In genomic region chr14:68146812-68147211, GRCh38 we compare ENCODE assay signal across 10 cellular contexts.
DNase-seq lines count a peak whose midpoint lies in the region; ATAC-seq and TF ChIP-seq lines count a peak whose summit lies in the region.
"Had no signal": no experiment of that assay in that cellular context is flagged by ENCODE, and none has a peak within 500 bp of the region (broad histone marks: within the 10 kb centered on the region; RNA-seq: fewer than 3 reads in every experiment).

No MANE protein-coding gene starts in this region.

- DNase-seq in HCT116 (ENCODE audit: low read depth, low spot score) (peak; percentile 81), amniotic stem cell (lab: John Stamatoyannopoulos, UW) (peak; percentile 73), islet precursor cell (peak; percentile 81), HuH-7 (ENCODE audit: low spot score) (no peak), COLO668 (lab: John Stamatoyannopoulos, UW; ENCODE audit: unreplicated experiment) (no peak)
- DNase-seq in activated CD8-positive, alpha-beta T cell treated with anti-CD3 and anti-CD28 coated beads for 36 hours, result no peak
- DNase-seq in activated T-cell treated with anti-CD3 and anti-CD28 coated beads, Interleukin-2, amount 50 U/mL, for 4 hours, result no peak
- DNase-seq: activated naive CD4-positive, alpha-beta T cell treated with anti-CD3 and anti-CD28 coated beads for 36 hours; MM.1S had no signal

- peak overlapping the region; percentile 99 for H3K27ac ChIP-seq in HCT116 (ENCODE audit: low read depth, low read length)
- H3K27ac ChIP-seq in subcutaneous abdominal adipose tissue (ENCODE audit: low read depth, low read length), result peak overlapping the region; percentile 44

- H3K9me3 ChIP-seq in HCT116 (ENCODE audit: control insufficient read depth in 1 of 2, insufficient read depth in 1 of 2, low read depth in 1 of 2, low read length in 2 of 2) (peaks cover 6 to 17% of the 10 kb centered on the region in 2 experiments; a peak in 2 of 4 replicates), subcutaneous abdominal adipose tissue (ENCODE audit: control insufficient read depth in 5 of 5, low read length in 5 of 5) (peaks cover 0 to 7% (median 4%) of the 10 kb centered on the region in 5 donors)

- RAD21 ChIA-PET in HCT116 (lab: Charles Lee; ENCODE audit: low non-redundant PET in 1 of 2, low total read pairs in 2 of 2, uncharacterized antibody in 2 of 2, unreplicated experiment in 2 of 2), result no interaction called here

- H3K4me3 ChIP-seq in HCT116 (replicated peaks in 1 of 2; ENCODE audit: low read depth in 1 of 2, low read length in 2 of 2), result peak overlapping the region in 1 of 2 experiments; percentile 2; a peak in 1 of 4 replicates
- no peak overlapping the region for H3K4me3 ChIP-seq in subcutaneous abdominal adipose tissue (ENCODE audit: low read depth in 1 of 5, low read length in 5 of 5)

- no peak overlapping the region for H3K27ac Mint-ChIP-seq in activated CD8-positive, alpha-beta T cell treated with anti-CD3 and anti-CD28 coated beads for 36 hours
- H3K27ac Mint-ChIP-seq: activated naive CD4-positive, alpha-beta T cell treated with anti-CD3 and anti-CD28 coated beads for 36 hours had no signal

- CTCF ChIA-PET in HCT116 (lab: Charles Lee), result no interaction called here
- CTCF ChIA-PET in activated CD8-positive, alpha-beta T cell treated with anti-CD3 and anti-CD28 coated beads for 36 hours (lab: Charles Lee), result no interaction called here

- H3K9ac ChIP-seq in HCT116 (ENCODE audit: low read length) (peak overlapping the region; percentile 23; the same call in 1 of the 2 replicates), subcutaneous abdominal adipose tissue (ENCODE audit: low read length in 5 of 5) (no peak overlapping the region)

- H3K4me2 ChIP-seq in HCT116 (ENCODE audit: low read length), result peak overlapping the region; percentile 49

- no peak for TF ChIP-seq CTCF in HCT116 (IDR thresholded peaks at IDR 0.05 in 2 of 3, conservative IDR thresholded peaks at IDR 0.05 in 1 of 3; ENCODE audit: borderline replicate concordance in 1 of 3, insufficient read depth in 1 of 3, low read depth in 2 of 3, low read length in 2 of 3)
- no peak for TF ChIP-seq CTCF in activated CD8-positive, alpha-beta T cell treated with anti-CD3 and anti-CD28 coated beads for 36 hours (IDR thresholded peaks at IDR 0.05)

- intact Hi-C loops in HCT116 (cut with micrococcal nuclease), result loop anchor here (5.0 kb wide), 1 partner anchor 205 kb away; no protein-coding TSS in a partner anchor
- intact Hi-C loops in activated CD8-positive, alpha-beta T cell treated with anti-CD3 and anti-CD28 coated beads for 36 hours (cut with micrococcal nuclease), result no loop called here

- peaks cover 9% of the 10 kb centered on the region for H3K36me3 Mint-ChIP-seq in activated CD8-positive, alpha-beta T cell treated with anti-CD3 and anti-CD28 coated beads for 36 hours (ENCODE audit: low read depth)
- H3K36me3 Mint-ChIP-seq in activated T-cell treated with anti-CD3 and anti-CD28 coated beads, Interleukin-2, amount 50 U/mL, for 4 hours (ENCODE audit: insufficient read depth), result peaks cover 13% of the 10 kb centered on the region

- peak; percentile 15; the same call in 1 of the 2 replicates for TF ChIP-seq RAD21 in HCT116 (IDR thresholded peaks at IDR 0.05; ENCODE audit: low read depth)

- H3K9me2 ChIP-seq in HCT116 (ENCODE audit: insufficient read depth), result no peaks in the 10 kb centered on the region

- no peak for TF ChIP-seq POLR2A in HCT116 (IDR thresholded peaks at IDR 0.05; ENCODE audit: borderline replicate concordance, extremely low read depth, insufficient read depth, insufficient read length)

- H3K36me3 ChIP-seq in HCT116 (ENCODE audit: control insufficient read depth in 1 of 2, insufficient read depth in 2 of 2, low read length in 2 of 2) (peaks cover 0 to 5% of the 10 kb centered on the region in 2 experiments; a peak in 1 of 4 replicates), subcutaneous abdominal adipose tissue (ENCODE audit: control insufficient read depth in 5 of 5, insufficient read depth in 5 of 5, low read length in 5 of 5) (no peaks in the 10 kb centered on the region)

- H3K4me1 ChIP-seq in HCT116 (ENCODE audit: control insufficient read depth in 1 of 2, insufficient read depth in 2 of 2, low read length in 2 of 2), result peaks cover 62% of the 10 kb centered on the region in 2 experiments
- peaks cover 6 to 32% (median 22%) of the 10 kb centered on the region in 5 donors for H3K4me1 ChIP-seq in subcutaneous abdominal adipose tissue (ENCODE audit: control insufficient read depth in 5 of 5, insufficient read depth in 5 of 5, low read length in 5 of 5)

- POLR2A ChIA-PET in HCT116 (lab: Charles Lee), result interaction anchor here (1.0 kb wide), 1 partner anchor 57 kb away, joined by 4 read pairs; no protein-coding TSS in a partner anchor
- POLR2A ChIA-PET in activated CD8-positive, alpha-beta T cell treated with anti-CD3 and anti-CD28 coated beads for 36 hours (lab: Charles Lee), result no interaction called here

- no peaks in the 10 kb centered on the region for H3K79me2 ChIP-seq in HCT116 (ENCODE audit: insufficient read depth, low read length)

- H3K27me3 Mint-ChIP-seq in activated CD8-positive, alpha-beta T cell treated with anti-CD3 and anti-CD28 coated beads for 36 hours, result no peaks in the 10 kb centered on the region
- no peaks in the 10 kb centered on the region for H3K27me3 Mint-ChIP-seq in activated T-cell treated with anti-CD3 and anti-CD28 coated beads, Interleukin-2, amount 50 U/mL, for 4 hours (ENCODE audit: low read depth)

- H4K20me1 ChIP-seq in HCT116 (ENCODE audit: insufficient read depth), result no peaks in the 10 kb centered on the region

- peak overlapping the region; percentile 5 for H2AFZ ChIP-seq in HCT116 (ENCODE audit: low read depth, low read length, poor library complexity, severe bottlenecking)

- peaks cover 19% of the 10 kb centered on the region for H3K4me1 Mint-ChIP-seq in activated CD8-positive, alpha-beta T cell treated with anti-CD3 and anti-CD28 coated beads for 36 hours (ENCODE audit: low read depth)
- peaks cover 16% of the 10 kb centered on the region for H3K4me1 Mint-ChIP-seq in activated T-cell treated with anti-CD3 and anti-CD28 coated beads, Interleukin-2, amount 50 U/mL, for 4 hours (ENCODE audit: low read depth)

- BruUV-seq in HCT116 (replicated peaks; lab: Mats Ljungman, UMichigan), result TSS peak; percentile 97

- H3K9me3 Mint-ChIP-seq in activated CD8-positive, alpha-beta T cell treated with anti-CD3 and anti-CD28 coated beads for 36 hours, result peaks cover 14% of the 10 kb centered on the region
- peaks cover 32% of the 10 kb centered on the region for H3K9me3 Mint-ChIP-seq in activated T-cell treated with anti-CD3 and anti-CD28 coated beads, Interleukin-2, amount 50 U/mL, for 4 hours

- no peaks in the 10 kb centered on the region for H3K27me3 ChIP-seq in HCT116 (ENCODE audit: insufficient read depth, low read length)
- H3K27me3 ChIP-seq in subcutaneous abdominal adipose tissue (ENCODE audit: control insufficient read depth in 5 of 5, insufficient read depth in 4 of 5, low read length in 5 of 5), result no peaks in the 10 kb centered on the region

- ATAC-seq in HCT116, result peak; percentile 87
- ATAC-seq in activated CD8-positive, alpha-beta T cell treated with anti-CD3 and anti-CD28 coated beads for 36 hours, result no peak
- ATAC-seq in activated T-cell treated with anti-CD3 and anti-CD28 coated beads, Interleukin-2, amount 50 U/mL, for 4 hours, result no peak

- H3K4me3 Mint-ChIP-seq in activated CD8-positive, alpha-beta T cell treated with anti-CD3 and anti-CD28 coated beads for 36 hours, result no peak overlapping the region
- H3K4me3 Mint-ChIP-seq in activated T-cell treated with anti-CD3 and anti-CD28 coated beads, Interleukin-2, amount 50 U/mL, for 4 hours, result no peak overlapping the region
- H3K4me3 Mint-ChIP-seq: activated naive CD4-positive, alpha-beta T cell treated with anti-CD3 and anti-CD28 coated beads for 36 hours had no signal

TF ChIP-seq in HCT116, 20 proteins besides CTCF, POLR2A, EP300 and RAD21 (continues in another document):
- TF ChIP-seq JUND (IDR thresholded peaks at IDR 0.05) (peak; percentile 32; the same call in 1 of the 2 replicates), ATF3 (IDR thresholded peaks at IDR 0.05) (no peak), MAX (IDR thresholded peaks at IDR 0.05) (no peak), REST (IDR thresholded peaks at IDR 0.05; ENCODE audit: low read depth) (no peak), SIN3A (IDR thresholded peaks at IDR 0.05; ENCODE audit: low read depth) (no peak), POLR2AphosphoS5 (IDR thresholded peaks at IDR 0.05; ENCODE audit: low read depth, low read length) (peak; percentile 15; the same call in 1 of the 2 replicates), SRF (IDR thresholded peaks at IDR 0.05; ENCODE audit: low read depth) (no peak), ZFX (IDR thresholded peaks at IDR 0.05) (no peak)

Comparison
In these comparisons a context has a peak if more than half of its experiments do, and no peak if none do; other contexts are left out.
1. DNase-seq: peak in HCT116 (single experiment), amniotic stem cell (single experiment) and islet precursor cell (single experiment); none in activated CD8-positive, alpha-beta T cell treated with anti-CD3 and anti-CD28 coated beads for 36 hours (single experiment), activated T-cell treated with anti-CD3 and anti-CD28 coated beads, Interleukin-2, amount 50 U/mL, for 4 hours (single experiment), HuH-7 (single experiment) and COLO668 (single experiment).